ENCODE assay signal across 13 cellular contexts in genomic region chr12:11771895-11772502, GRCh38.
DNase-seq lines count a peak whose midpoint lies in the region; ATAC-seq and TF ChIP-seq lines count a peak whose summit lies in the region.
"Had no signal": no experiment of that assay in that cellular context is flagged by ENCODE, and none has a peak within 500 bp of the region (broad histone marks: within the 10 kb centered on the region; RNA-seq: fewer than 3 reads in every experiment).

No MANE protein-coding gene starts in this region.

- H3K27me3 Mint-ChIP-seq in H9 (ENCODE audit: low read depth) = no peaks in the 10 kb centered on the region; the same call in 1 of the 2 replicates
- H3K27me3 Mint-ChIP-seq in activated T-helper 1 cell treated with anti-CD3 and anti-CD28 coated beads, Interleukin-12 subunit alpha, Interleukin-12 subunit beta, Interleukin-2, Interleukin-4 antibody, amounts not matched to agents 30 ng/mL and 10 ng/mL and 1 ng/mL, durations not matched to agents 14 hours and 24 hours and 36 hours (ENCODE audit: insufficient read depth) = no peaks in the 10 kb centered on the region

- CTCF ChIA-PET in AG04450 (lab: Charles Lee) = no interaction called here

- no peaks in the 10 kb centered on the region for H3K79me1 ChIP-seq in H9 (ENCODE audit: insufficient read depth, low read depth, low read length, poor library complexity, severe bottlenecking)

- no peak for DNase-seq in AG04450 (ENCODE audit: low read depth, low spot score)
- DNase-seq in H9 = no peak
- DNase-seq in activated T-helper 1 cell treated with anti-CD3 and anti-CD28 coated beads, Interleukin-12 subunit alpha, Interleukin-12 subunit beta, Interleukin-2, Interleukin-4 antibody, amounts not matched to agents 30 ng/mL and 10 ng/mL and 1 ng/mL, durations not matched to agents 14 hours and 24 hours and 36 hours (ENCODE audit: low spot score) = no peak
- DNase-seq in iris pigment epithelial cell (ENCODE audit: low read depth) = peak; percentile 86
- no peak for DNase-seq in KG1 (lab: John Stamatoyannopoulos, UW)
- no peak for DNase-seq in cardiac septum (ENCODE audit: low spot score)
- no peak for DNase-seq in HPDE6-E6E7 (ENCODE audit: extremely low spot score)
- DNase-seq: activated effector memory CD4-positive, alpha-beta T cell treated with Interleukin-2 at 50 U/mL for 16 hours; HCEC 1CT; heart left ventricle; retina had no signal

- no peak overlapping the region for H3K14ac ChIP-seq in H9 (ENCODE audit: insufficient read depth, low read length)

- no peak overlapping the region for H2AK5ac ChIP-seq in H9 (ENCODE audit: insufficient read length, low read length)

- no peak overlapping the region for H3K4me3 Mint-ChIP-seq in H9
- peak overlapping the region; percentile 58 for H3K4me3 Mint-ChIP-seq in activated T-helper 1 cell treated with anti-CD3 and anti-CD28 coated beads, Interleukin-12 subunit alpha, Interleukin-12 subunit beta, Interleukin-2, Interleukin-4 antibody, amounts not matched to agents 30 ng/mL and 10 ng/mL and 1 ng/mL, durations not matched to agents 14 hours and 24 hours and 36 hours

- H2AFZ ChIP-seq in H9 (ENCODE audit: low read length) = no peak overlapping the region

- H2BK20ac ChIP-seq in H9 (ENCODE audit: low read depth, low read length, poor library complexity, severe bottlenecking) = peak overlapping the region; percentile 78

- peak overlapping the region; percentile 21 for H3K27ac ChIP-seq in AG04450 (ENCODE audit: low read depth, low read length)
- H3K27ac ChIP-seq in H9 (ENCODE audit: insufficient read length, low read depth, low read length) = no peak overlapping the region
- H3K27ac ChIP-seq: C4-2B had no signal

- H2BK12ac ChIP-seq in H9 (ENCODE audit: insufficient read length, low read depth, low read length) = no peak overlapping the region

- no peak overlapping the region for H3K4ac ChIP-seq in H9 (ENCODE audit: low read depth, low read length)

- no peaks in the 10 kb centered on the region for H3K23me2 ChIP-seq in H9 (ENCODE audit: insufficient read length, low read depth, low read length, poor library complexity, severe bottlenecking)

- WGBS in H9 (ENCODE audit: extremely low coverage, insufficient read length, low lambda C conversion rate) = no CpG with 5 or more reads among the region's 3 CpGs

- intact Hi-C loops in activated T-helper 1 cell treated with anti-CD3 and anti-CD28 coated beads, Interleukin-12 subunit alpha, Interleukin-12 subunit beta, Interleukin-2, Interleukin-4 antibody, amounts not matched to agents 30 ng/mL and 10 ng/mL and 1 ng/mL, durations not matched to agents 14 hours and 24 hours and 36 hours (cut with micrococcal nuclease) = loop anchor here (1.0 to 2.0 kb wide), 9 partner anchors 7 to 261 kb away; partner anchors contain the start of gene ETV6
- intact Hi-C loops in cardiac septum (cut with DNase I) = no loop called here

- ATAC-seq in GM21390 (IDR thresholded peaks at IDR 0.05; ENCODE audit: unreplicated experiment) = no peak

- no peak overlapping the region for H3K4me2 ChIP-seq in H9 (ENCODE audit: insufficient read depth, insufficient read length, low read length)

- no peak overlapping the region for H4K8ac ChIP-seq in H9 (replicated peaks; ENCODE audit: insufficient read length, low read depth, low read length)

- H3K23ac ChIP-seq in H9 (ENCODE audit: insufficient read length, low read depth, low read length) = no peak overlapping the region

- no peaks in the 10 kb centered on the region for H3K27me3 ChIP-seq in AG04450 (ENCODE audit: control insufficient read depth, insufficient read depth, low read length)
- H3K27me3 ChIP-seq in H9 (ENCODE audit: insufficient read depth, low read length) = no peaks in the 10 kb centered on the region
- H3K27me3 ChIP-seq: heart left ventricle had no signal

- POLR2A ChIA-PET in AG04450 (lab: Yijun Ruan, JAX) = interaction anchor here (0.9 kb wide), 1 partner anchor 25 kb away, joined by 4 read pairs; no protein-coding TSS in a partner anchor

- H2BK120ac ChIP-seq in H9 (ENCODE audit: low read depth, low read length, poor library complexity, severe bottlenecking) = no peak overlapping the region

- H3T11ph ChIP-seq in H9 (ENCODE audit: low read length) = peak overlapping the region; percentile 62

- H3K4me3 ChIP-seq in AG04450 (ENCODE audit: low read depth, low read length) = no peak overlapping the region
- H3K4me3 ChIP-seq: heart left ventricle had no signal

- H4K5ac ChIP-seq in H9 (ENCODE audit: insufficient read length, low read depth, low read length) = no peak overlapping the region

- H3K27ac Mint-ChIP-seq in H9 = no peak overlapping the region
- H3K27ac Mint-ChIP-seq in activated T-helper 1 cell treated with anti-CD3 and anti-CD28 coated beads, Interleukin-12 subunit alpha, Interleukin-12 subunit beta, Interleukin-2, Interleukin-4 antibody, amounts not matched to agents 30 ng/mL and 10 ng/mL and 1 ng/mL, durations not matched to agents 14 hours and 24 hours and 36 hours = peak overlapping the region; percentile 98

- H3K9me3 Mint-ChIP-seq in H9 = no peaks in the 10 kb centered on the region
- H3K9me3 Mint-ChIP-seq in activated T-helper 1 cell treated with anti-CD3 and anti-CD28 coated beads, Interleukin-12 subunit alpha, Interleukin-12 subunit beta, Interleukin-2, Interleukin-4 antibody, amounts not matched to agents 30 ng/mL and 10 ng/mL and 1 ng/mL, durations not matched to agents 14 hours and 24 hours and 36 hours = no peaks in the 10 kb centered on the region

- TF ChIP-seq CTCF in AG04450 (IDR thresholded peaks at IDR 0.05; ENCODE audit: low read depth, low read length) (no peak), H9 (conservative IDR thresholded peaks at IDR 0.05) (no peak)

- H4K20me1 ChIP-seq in H9 (ENCODE audit: control insufficient read depth, insufficient read depth, insufficient read length) = no peaks in the 10 kb centered on the region

- no peak overlapping the region for H2BK15ac ChIP-seq in H9 (ENCODE audit: low read depth, low read length)

- no peak overlapping the region for H2BK5ac ChIP-seq in H9 (ENCODE audit: insufficient read length, low read length)

- no peaks in the 10 kb centered on the region for H3K4me1 ChIP-seq in H9 (ENCODE audit: insufficient read depth, low read length)

- H4K91ac ChIP-seq in H9 (ENCODE audit: insufficient read length, low read depth, low read length) = no peak overlapping the region

- no peak overlapping the region for H3K56ac ChIP-seq in H9 (ENCODE audit: insufficient read length, low read depth, low read length)

- peaks cover 7 to 13% of the 10 kb centered on the region in 2 experiments; a peak in 3 of 4 replicates for H3K4me1 Mint-ChIP-seq in H9
- H3K4me1 Mint-ChIP-seq in activated T-helper 1 cell treated with anti-CD3 and anti-CD28 coated beads, Interleukin-12 subunit alpha, Interleukin-12 subunit beta, Interleukin-2, Interleukin-4 antibody, amounts not matched to agents 30 ng/mL and 10 ng/mL and 1 ng/mL, durations not matched to agents 14 hours and 24 hours and 36 hours (ENCODE audit: low read depth) = peaks cover 94% of the 10 kb centered on the region

- H3K79me2 ChIP-seq in H9 (ENCODE audit: insufficient read depth, low read length) = no peaks in the 10 kb centered on the region; the same call in 1 of the 2 replicates

- no peaks in the 10 kb centered on the region; the same call in 1 of the 2 replicates for H3K9me3 ChIP-seq in AG04450 (ENCODE audit: control insufficient read depth, insufficient read depth, low read length)
- no peaks in the 10 kb centered on the region for H3K9me3 ChIP-seq in H9 (ENCODE audit: control insufficient read depth, low read depth, low read length)
- H3K9me3 ChIP-seq: heart left ventricle had no signal

- H3K18ac ChIP-seq in H9 (ENCODE audit: insufficient read length, low read depth, low read length) = no peak overlapping the region

- H3K36me3 Mint-ChIP-seq in H9 (ENCODE audit: insufficient read depth in 1 of 3, low read depth in 3 of 3) = peaks cover 0 to 5% (median 0%) of the 10 kb centered on the region in 3 experiments; a peak in 2 of 7 replicates
- H3K36me3 Mint-ChIP-seq in activated T-helper 1 cell treated with anti-CD3 and anti-CD28 coated beads, Interleukin-12 subunit alpha, Interleukin-12 subunit beta, Interleukin-2, Interleukin-4 antibody, amounts not matched to agents 30 ng/mL and 10 ng/mL and 1 ng/mL, durations not matched to agents 14 hours and 24 hours and 36 hours (ENCODE audit: low read depth) = peaks cover 69% of the 10 kb centered on the region

- H3K9ac ChIP-seq in H9 (ENCODE audit: extremely low read depth, insufficient read length, low read length) = no peak overlapping the region
